16 cellular contexts compared by ENCODE assay signal in the genomic region with DNA sequence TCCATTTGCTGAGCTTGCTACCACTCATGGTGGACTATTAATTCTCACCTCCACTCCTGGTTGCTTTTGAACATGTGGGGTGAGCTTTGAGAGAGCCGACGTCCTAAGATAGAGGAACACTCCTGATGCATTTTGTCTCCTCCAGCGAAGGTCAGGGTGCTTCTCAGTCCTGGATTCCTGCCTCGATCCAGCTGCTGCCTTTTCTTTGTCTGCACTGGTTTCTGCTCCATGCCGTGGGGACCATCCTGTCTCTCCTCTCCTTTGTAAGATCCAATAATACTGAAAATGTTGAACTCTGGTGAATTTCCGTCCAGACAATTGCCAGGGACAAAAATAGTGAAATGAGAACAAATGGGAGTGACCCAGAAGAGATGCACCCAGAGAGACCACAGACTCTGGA.
DNase-seq lines count a peak whose midpoint lies in the region; ATAC-seq and TF ChIP-seq lines count a peak whose summit lies in the region.
"Had no signal": no experiment of that assay in that cellular context is flagged by ENCODE, and none has a peak within 500 bp of the region (broad histone marks: within the 10 kb centered on the region; RNA-seq: fewer than 3 reads in every experiment).

No MANE protein-coding gene starts in this region.

- H3K4me1 ChIP-seq in adipocyte (ENCODE audit: control insufficient read depth, insufficient read depth, low read length) (peaks cover 75% of the 10 kb centered on the region), hepatocyte (ENCODE audit: insufficient read depth) (peaks cover 35% of the 10 kb centered on the region), gastroesophageal sphincter (no peaks in the 10 kb centered on the region)

- H3K4me2 ChIP-seq in hepatocyte: no peak overlapping the region

- no peaks in the 10 kb centered on the region for H3K27me3 ChIP-seq in adipocyte (replicated peaks; ENCODE audit: control insufficient read depth, insufficient read depth, low read length)
- H3K27me3 ChIP-seq in hepatocyte: no peaks in the 10 kb centered on the region
- H3K27me3 ChIP-seq in gastroesophageal sphincter: no peaks in the 10 kb centered on the region

- peak overlapping the region; percentile 30 for H3K4me3 ChIP-seq in adipocyte (ENCODE audit: low read length)
- no peak overlapping the region for H3K4me3 ChIP-seq in hepatocyte
- H3K4me3 ChIP-seq in gastroesophageal sphincter: no peak overlapping the region

- no peaks in the 10 kb centered on the region for H3K9me2 ChIP-seq in hepatocyte (replicated peaks; ENCODE audit: insufficient read depth)

- peak; percentile 53 for ATAC-seq in Right ventricle myocardium inferior
- peak; percentile 64 for ATAC-seq in sciatic nerve
- no peak for ATAC-seq in gastroesophageal sphincter
- ATAC-seq in HG02970 (IDR thresholded peaks at IDR 0.05; ENCODE audit: low FRiP score, unreplicated experiment): no peak
- ATAC-seq: CD8-positive, alpha-beta T cell had no signal

- no peak for TF ChIP-seq POLR2A in gastroesophageal sphincter (IDR thresholded peaks at IDR 0.05)

- H3K27ac ChIP-seq in hepatocyte: peak overlapping the region; percentile 11
- peak overlapping the region in 1 of 4 donors; percentile 17 for H3K27ac ChIP-seq in gastroesophageal sphincter
- H3K27ac ChIP-seq: 22Rv1, HL-60 had no signal

- 86% methylated on average over 6 of the region's 6 CpGs for WGBS in hepatocyte (ENCODE audit: low lambda C conversion rate, missing lambda C conversion rate)
- 49 to 92% methylated on average over 4 to 6 of the region's 6 CpGs for WGBS in gastroesophageal sphincter (ENCODE audit: low coverage in 1 of 2), 2 donors

- H3K9me3 ChIP-seq in adipocyte (ENCODE audit: control insufficient read depth, low read length) (no peaks in the 10 kb centered on the region), hepatocyte (ENCODE audit: low read depth) (no peaks in the 10 kb centered on the region), gastroesophageal sphincter (no peaks in the 10 kb centered on the region)

- intact Hi-C loops in Right ventricle myocardium inferior (cut with DNase I): no loop called here
- intact Hi-C loops in cardiac septum (cut with DNase I): no loop called here
- intact Hi-C loops in sciatic nerve (cut with DNase I): no loop called here

- no peaks in the 10 kb centered on the region for H3K79me2 ChIP-seq in hepatocyte

- no peak overlapping the region for H2AFZ ChIP-seq in hepatocyte

- H3K9ac ChIP-seq in adipocyte (ENCODE audit: low read length): peak overlapping the region; percentile 56

- H3K36me3 ChIP-seq in adipocyte (ENCODE audit: control insufficient read depth, insufficient read depth, low read length, severe bottlenecking) (no peaks in the 10 kb centered on the region), hepatocyte (replicated peaks; ENCODE audit: insufficient read depth, low read depth) (no peaks in the 10 kb centered on the region), gastroesophageal sphincter (no peaks in the 10 kb centered on the region)

- TF ChIP-seq EP300 in gastroesophageal sphincter (IDR thresholded peaks at IDR 0.05): no peak

- DNase-seq in Right ventricle myocardium inferior (ENCODE audit: missing footprints) (no peak), cardiac septum (ENCODE audit: low spot score) (no peak), adipocyte (ENCODE audit: low read depth) (no peak), hepatocyte (ENCODE audit: low spot score) (no peak), sciatic nerve (ENCODE audit: low spot score) (no peak)
- DNase-seq in stimulated activated CD4-positive, alpha-beta T cell treated with anti-CD3 and anti-CD28 coated beads, Interleukin-4, amount 100 ng/mL, for 1 hour: no peak
- DNase-seq: CD8-positive, alpha-beta T cell; COR-L47; DND-41; GDM1; GOT3; H9 had no signal

- TF ChIP-seq CTCF in hepatocyte (IDR thresholded peaks at IDR 0.05; ENCODE audit: poor library complexity): no peak
- no peak for TF ChIP-seq CTCF in gastroesophageal sphincter (IDR thresholded peaks at IDR 0.05)

- no peaks in the 10 kb centered on the region for H4K20me1 ChIP-seq in hepatocyte (ENCODE audit: insufficient read depth, poor library complexity, severe bottlenecking)

Comparison
In these comparisons a context has a peak if more than half of its experiments do, and no peak if none do; other contexts are left out.
1. ATAC-seq: peak in Right ventricle myocardium inferior (single experiment) and sciatic nerve (single experiment); none in gastroesophageal sphincter (single experiment) and HG02970 (single experiment).